Comparison of ENCODE assay signal across 8 cellular contexts in genomic region chr3:56681963-56682457, GRCh38. TPM values are rescaled to one million over a fixed set of nuclear protein-coding genes. Genes with fewer than 3 reads are reported as not detected.
DNase-seq lines count a peak whose midpoint lies in the region; ATAC-seq and TF ChIP-seq lines count a peak whose summit lies in the region.

No MANE protein-coding gene starts in this region.

- H3K9me3 Mint-ChIP-seq in brain (peaks cover 20 to 40% (median 32%) of the 10 kb centered on the region in 5 experiments), mesothelial cell of epicardium (peaks cover 9% of the 10 kb centered on the region)

- H3K27me3 ChIP-seq in AG04450 (ENCODE audit: control insufficient read depth, insufficient read depth, low read length) = no peaks in the 10 kb centered on the region

- DNase-seq in AG04450 (ENCODE audit: low read depth, low spot score) = no peak
- peak in 1 of 2 experiments; percentile 45 for DNase-seq in mesothelial cell of epicardium (ENCODE audit: low spot score in 2 of 2, unreplicated experiment in 2 of 2)
- no peak for DNase-seq in NK-92 treated with Interleukin-12 subunit alpha and Interleukin-12 subunit beta, amount 100 ng/mL, for 24 hours (lab: John Stamatoyannopoulos, UW)
- DNase-seq in NCI-H524 treated with DMSO at 0.1 percent for 48 hours (lab: John Stamatoyannopoulos, UW) = no peak
- no peak for DNase-seq in activated CD8-positive, alpha-beta memory T cell treated with anti-CD3 and anti-CD28 coated beads, Interleukin-2, amount 50 U/mL, for 48 hours

- H3K4me1 Mint-ChIP-seq in brain (peaks cover 59% of the 10 kb centered on the region), mesothelial cell of epicardium (peaks cover 20% of the 10 kb centered on the region)

- no peak for TF ChIP-seq CTCF in AG04450 (IDR thresholded peaks at IDR 0.05; ENCODE audit: low read depth, low read length)
- TF ChIP-seq CTCF in brain (conservative IDR thresholded peaks at IDR 0.05) = no peak
- TF ChIP-seq CTCF in mesothelial cell of epicardium (IDR thresholded peaks at IDR 0.05; ENCODE audit: unreplicated experiment) = no peak

- H3K27me3 Mint-ChIP-seq in brain (peaks cover 9% of the 10 kb centered on the region), mesothelial cell of epicardium (ENCODE audit: low read depth) (no peaks in the 10 kb centered on the region)

- peak overlapping the region; percentile 88 to 96 (median 93) for H3K4me3 Mint-ChIP-seq in brain
- H3K4me3 Mint-ChIP-seq in mesothelial cell of epicardium = peak overlapping the region; percentile 90

- CTCF ChIA-PET in AG04450 (lab: Charles Lee) = interaction anchor here (1.6 kb wide), 1 partner anchor 20 kb away, joined by 6 read pairs; no protein-coding TSS in a partner anchor

- POLR2A ChIA-PET in AG04450 (lab: Yijun Ruan, JAX) = interaction anchor here (0.5 to 1.6 kb wide), 6 partner anchors 8 to 546 kb away, joined by 3 to 9 read pairs (median 6); partner anchors contain the start of gene CCDC66

- H3K36me3 Mint-ChIP-seq in brain = peaks cover 65% of the 10 kb centered on the region
- peaks cover 25% of the 10 kb centered on the region for H3K36me3 Mint-ChIP-seq in mesothelial cell of epicardium

- H3K27ac ChIP-seq in AG04450 (ENCODE audit: low read depth, low read length) = peak overlapping the region; percentile 97

- ATAC-seq in HG02852 (IDR thresholded peaks at IDR 0.05; ENCODE audit: unreplicated experiment) (peak; percentile 1), GM18519 (IDR thresholded peaks at IDR 0.05; ENCODE audit: low FRiP score, unreplicated experiment) (no peak)

- peaks cover 10% of the 10 kb centered on the region for H3K9me3 ChIP-seq in AG04450 (ENCODE audit: control insufficient read depth, insufficient read depth, low read length)

- H3K27ac Mint-ChIP-seq in brain = peak overlapping the region; percentile 94 to 99 (median 98)
- peak overlapping the region; percentile 98 for H3K27ac Mint-ChIP-seq in mesothelial cell of epicardium

- H3K4me3 ChIP-seq in AG04450 (ENCODE audit: low read depth, low read length) = peak overlapping the region; percentile 76

RNA-seq across cellular contexts. Expression of gene TASOR, which starts 1.1 kb away (rescaled TPM):
- polyA plus RNA-seq in AG04450 (2011; rRNA removed) (25.7 and 37.6 TPM in 2 replicates), brain (ENCODE audit: insufficient read depth, low read depth, low replicate concordance) (6.2 TPM)
- 32.8 and 64.3 TPM in 2 replicates for polyA minus RNA-seq in AG04450 (2011; rRNA and poly(A)+ RNA removed)
- 81.4 to 83.9 TPM (median 83.2 TPM) in 3 replicates for total RNA-seq in mesothelial cell of epicardium
